ENCODE assay signal across 10 cellular contexts in genomic region chr11:31813242-31813960, GRCh38. TPM values are rescaled to one million over a fixed set of nuclear protein-coding genes. Genes with fewer than 3 reads are reported as not detected.
DNase-seq lines count a peak whose midpoint lies in the region; ATAC-seq and TF ChIP-seq lines count a peak whose summit lies in the region.
"Had no signal": no experiment of that assay in that cellular context is flagged by ENCODE, and none has a peak within 500 bp of the region (broad histone marks: within the 10 kb centered on the region; RNA-seq: fewer than 3 reads in every experiment).

No MANE protein-coding gene starts in this region.

- H3K27ac Mint-ChIP-seq in Caco-2 (ENCODE audit: unreplicated experiment) = no peak overlapping the region

- CTCF ChIA-PET in Caco-2 (lab: Charles Lee) = no interaction called here

- H3K9me3 Mint-ChIP-seq in Caco-2 (ENCODE audit: unreplicated experiment) = no peaks in the 10 kb centered on the region

- H3K36me3 ChIP-seq in Caco-2 (ENCODE audit: control insufficient read depth, insufficient read depth, low read length) (no peaks in the 10 kb centered on the region), MG63 (no peaks in the 10 kb centered on the region), endocrine pancreas (ENCODE audit: control insufficient read depth, insufficient read depth, low read length) (peaks cover 11% of the 10 kb centered on the region), neutrophil (no peaks in the 10 kb centered on the region)

- H3K4me1 Mint-ChIP-seq in Caco-2 (ENCODE audit: low read depth, unreplicated experiment) = peaks cover 27% of the 10 kb centered on the region

- H3K27ac ChIP-seq in neutrophil = no peak overlapping the region

- peak overlapping the region; percentile 88 for H3K4me3 Mint-ChIP-seq in Caco-2 (ENCODE audit: unreplicated experiment)

- TF ChIP-seq CTCF in Caco-2 (IDR thresholded peaks at IDR 0.05; ENCODE audit: insufficient read depth in 1 of 2, low read depth in 1 of 2, low read length in 1 of 2, severe bottlenecking in 1 of 2, unreplicated experiment in 1 of 2) (no peak), neutrophil (IDR thresholded peaks at IDR 0.05) (no peak)

- POLR2A ChIA-PET in Caco-2 (lab: Charles Lee) = interaction anchor here (0.5 kb wide), 1 partner anchor 282 kb away, joined by 3 read pairs; no protein-coding TSS in a partner anchor

- H3K4me3 ChIP-seq in Caco-2 (ENCODE audit: low read depth, low read length) = 0 out of 2 replicates have a peak overlapping the region, but pooled peaks have one; percentile 7
- peak overlapping the region; percentile 36 for H3K4me3 ChIP-seq in MG63
- H3K4me3 ChIP-seq in endocrine pancreas (ENCODE audit: control insufficient read depth, insufficient read depth, low read length) = peak overlapping the region; percentile 62
- peak overlapping the region; percentile 27 to 51 for H3K4me3 ChIP-seq in neutrophil (ENCODE audit: low read depth in 1 of 2, low read length in 1 of 2)

- DNase-seq in Caco-2 (no peak), MG63 (no peak), NCI-H1092 treated with DMSO at 0.1 percent for 48 hours (lab: John Stamatoyannopoulos, UW) (no peak), HCEC 1CT (no peak)
- DNase-seq: stimulated activated CD4-positive, alpha-beta T cell treated with anti-CD3 and anti-CD28 coated beads, Interleukin-1b, Interleukin-23, amount 100 ng/mL, for 48 hours had no signal

- intact Hi-C loops in Caco-2 (cut with micrococcal nuclease; ENCODE audit: unreplicated experiment) = loop anchor here (10.0 kb wide), 2 partner anchors 309 to 771 kb away; partner anchors contain the start of genes EIF3M, ELP4 and IMMP1L

- no TSS peak for BruUV-seq in Caco-2 (replicated peaks; lab: Mats Ljungman, UMichigan)

- no peak for ATAC-seq in GM21526 (IDR thresholded peaks at IDR 0.05; ENCODE audit: low FRiP score, unreplicated experiment)
- ATAC-seq in GM21528 (IDR thresholded peaks at IDR 0.05; ENCODE audit: low FRiP score, unreplicated experiment) = no peak

- H3K9ac ChIP-seq in endocrine pancreas (ENCODE audit: control insufficient read depth, insufficient read depth, low read length) = peak overlapping the region; percentile 74

- H3K27me3 ChIP-seq in Caco-2 (replicated peaks; ENCODE audit: control insufficient read depth, insufficient read depth, low read length) (peaks cover 27% of the 10 kb centered on the region), MG63 (no peaks in the 10 kb centered on the region), endocrine pancreas (ENCODE audit: control insufficient read depth, insufficient read depth, low read length) (no peaks in the 10 kb centered on the region), neutrophil (peaks cover 100% of the 10 kb centered on the region)

- peaks cover 35% of the 10 kb centered on the region for H3K4me1 ChIP-seq in Caco-2
- H3K4me1 ChIP-seq in endocrine pancreas (ENCODE audit: control insufficient read depth, insufficient read depth, low read length) = no peaks in the 10 kb centered on the region
- H3K4me1 ChIP-seq in neutrophil (ENCODE audit: control insufficient read depth in 1 of 2, insufficient read depth in 1 of 2, low read depth in 1 of 2, low read length in 1 of 2) = peaks cover 37 to 65% of the 10 kb centered on the region in 2 experiments

- no peaks in the 10 kb centered on the region for H3K9me3 ChIP-seq in Caco-2
- no peaks in the 10 kb centered on the region for H3K9me3 ChIP-seq in MG63
- no peaks in the 10 kb centered on the region for H3K9me3 ChIP-seq in endocrine pancreas (ENCODE audit: control insufficient read depth, low read length)
- H3K9me3 ChIP-seq in neutrophil = no peaks in the 10 kb centered on the region

- H3K36me3 Mint-ChIP-seq in Caco-2 (ENCODE audit: insufficient read depth, unreplicated experiment) = peaks cover 16% of the 10 kb centered on the region

- peaks cover 38% of the 10 kb centered on the region for H3K27me3 Mint-ChIP-seq in Caco-2 (ENCODE audit: insufficient read depth, unreplicated experiment)

RNA-seq across cellular contexts. Expression of gene PAX6, which starts 2.3 kb away (rescaled TPM):
- 0.43 and 0.74 TPM in 2 replicates for total RNA-seq in Caco-2 (2022)
- 12.4 and 12.7 TPM in 2 replicates for total RNA-seq in MG63 (2014; rRNA removed; shearing (Covaris generic); ENCODE audit: low replicate concordance)
- total RNA-seq: activated CD8-positive, alpha-beta memory T cell treated with anti-CD3 and anti-CD28 coated beads for 36 hours had no signal

Comparison
In these comparisons a context has a peak if more than half of its experiments do, and no peak if none do; other contexts are left out.
1. H3K4me3 ChIP-seq: peak in every context shown above with its lines; median percentile 62 in endocrine pancreas; 39 in neutrophil; 36 in MG63; 7 in Caco-2.